In genomic region chr4:2961411-2962098, GRCh38 we compare ENCODE assay signal across 8 cellular contexts. TPM values are rescaled to one million over a fixed set of nuclear protein-coding genes. Genes with fewer than 3 reads are reported as not detected.
DNase-seq lines count a peak whose midpoint lies in the region; ATAC-seq and TF ChIP-seq lines count a peak whose summit lies in the region.

No MANE protein-coding gene starts in this region.

- in situ Hi-C loops in ACHN (cut with HindIII; ENCODE audit: low pct_ligation_motif_present, low pct_unique_long_range_greater_than_20kb, low sequenced_read_pairs): no loop called here

- no peaks in the 10 kb centered on the region for H3K27me3 ChIP-seq in CD4-positive, alpha-beta T cell (ENCODE audit: control insufficient read depth, insufficient read depth, low read length)

- H3K36me3 Mint-ChIP-seq in CD4-positive, alpha-beta T cell (ENCODE audit: low read depth): peaks cover 41% of the 10 kb centered on the region
- H3K36me3 Mint-ChIP-seq in activated naive CD8-positive, alpha-beta T cell treated with anti-CD3 and anti-CD28 coated beads, Interleukin-2, amount 10 ng/mL, durations not matched to agents 7 days and 5 days: peaks cover 12% of the 10 kb centered on the region

- H3K4me1 ChIP-seq in mesodermal cell (ENCODE audit: control insufficient read depth, insufficient read depth, low read length, poor library complexity, severe bottlenecking): peaks cover 6% of the 10 kb centered on the region

- H3K4me3 ChIP-seq in LNCaP clone FGC (ENCODE audit: low read depth, low read length): peak overlapping the region; percentile 96
- peak overlapping the region; percentile 70 for H3K4me3 ChIP-seq in mesodermal cell (ENCODE audit: extremely low read depth, insufficient read depth, low read length, poor library complexity, severe bottlenecking)

- H3K27me3 Mint-ChIP-seq in CD4-positive, alpha-beta T cell: no peaks in the 10 kb centered on the region
- H3K27me3 Mint-ChIP-seq in activated naive CD8-positive, alpha-beta T cell treated with anti-CD3 and anti-CD28 coated beads, Interleukin-2, amount 10 ng/mL, durations not matched to agents 7 days and 5 days: peaks cover 3% of the 10 kb centered on the region

- WGBS in mesodermal cell (ENCODE audit: insufficient coverage in 2 of 2), 2 experiments: 76 to 77% methylated on average over 11 to 13 of the region's 15 CpGs

- intact Hi-C loops in CD4-positive, alpha-beta T cell (cut with DNase I, micrococcal nuclease): loop anchor here (2.0 to 10.0 kb wide), 10 partner anchors 25 to 954 kb away; partner anchors contain the start of genes TNIP2 (in 2 of the 2), FAM193A (in 1 of the 2), HAUS3 (in 1 of the 2) and HTT (in 1 of the 2)

- DNase-seq in CD4-positive, alpha-beta T cell: no peak
- no peak for DNase-seq in LNCaP clone FGC (ENCODE audit: low read depth)
- DNase-seq in activated naive CD8-positive, alpha-beta T cell treated with anti-CD3 and anti-CD28 coated beads, Interleukin-2, amount 10 ng/mL, durations not matched to agents 7 days and 5 days: peak; percentile 55
- no peak for DNase-seq in ACHN
- DNase-seq in GDM1 (lab: John Stamatoyannopoulos, UW): no peak

- CTCF ChIA-PET in CD4-positive, alpha-beta T cell (lab: Charles Lee): interaction anchor here (2.0 kb wide), 1 partner anchor 198 kb away, joined by 7 read pairs; no protein-coding TSS in a partner anchor

- ATAC-seq in CD4-positive, alpha-beta T cell (ENCODE audit: poor library complexity): peak; percentile 1
- ATAC-seq in activated naive CD8-positive, alpha-beta T cell treated with anti-CD3 and anti-CD28 coated beads, Interleukin-2, amount 10 ng/mL, durations not matched to agents 7 days and 5 days (ENCODE audit: low read depth): peak; percentile 2
- ATAC-seq in GM21528 (IDR thresholded peaks at IDR 0.05; ENCODE audit: low FRiP score, unreplicated experiment): no peak
- no peak for ATAC-seq in HG03460 (IDR thresholded peaks at IDR 0.05; ENCODE audit: unreplicated experiment)

- H3K9me3 ChIP-seq in CD4-positive, alpha-beta T cell (ENCODE audit: control insufficient read depth, low read length): no peaks in the 10 kb centered on the region
- H3K9me3 ChIP-seq in mesodermal cell (ENCODE audit: control insufficient read depth, low read length): no peaks in the 10 kb centered on the region

- peak overlapping the region; percentile 86 for H3K4me3 Mint-ChIP-seq in CD4-positive, alpha-beta T cell
- H3K4me3 Mint-ChIP-seq in activated naive CD8-positive, alpha-beta T cell treated with anti-CD3 and anti-CD28 coated beads, Interleukin-2, amount 10 ng/mL, durations not matched to agents 7 days and 5 days: peak overlapping the region; percentile 87

- H3K27ac Mint-ChIP-seq in CD4-positive, alpha-beta T cell: peak overlapping the region; percentile 84
- peak overlapping the region; percentile 79 for H3K27ac Mint-ChIP-seq in activated naive CD8-positive, alpha-beta T cell treated with anti-CD3 and anti-CD28 coated beads, Interleukin-2, amount 10 ng/mL, durations not matched to agents 7 days and 5 days

- peak overlapping the region; percentile 36 for H3K27ac ChIP-seq in CD4-positive, alpha-beta T cell (ENCODE audit: low read depth, low read length)
- peak overlapping the region; percentile 39 for H3K27ac ChIP-seq in mesodermal cell (ENCODE audit: low read depth, low read length, severe bottlenecking)

- POLR2A ChIA-PET in CD4-positive, alpha-beta T cell (lab: Charles Lee): interaction anchor here (0.5 to 3.6 kb wide), 6 partner anchors 8 to 1105 kb away, joined by 3 to 51 read pairs (median 3); partner anchors contain the start of genes LETM1 and TNIP2
- POLR2A ChIA-PET in activated naive CD8-positive, alpha-beta T cell treated with anti-CD3 and anti-CD28 coated beads, Interleukin-2, amount 10 ng/mL, durations not matched to agents 7 days and 5 days (lab: Charles Lee): interaction anchor here (0.6 to 3.1 kb wide), 5 partner anchors 18 to 109 kb away, joined by 4 to 10 read pairs (median 6); no protein-coding TSS in a partner anchor

- peaks cover 54% of the 10 kb centered on the region for H3K4me1 Mint-ChIP-seq in CD4-positive, alpha-beta T cell (ENCODE audit: low read depth)
- peaks cover 37% of the 10 kb centered on the region for H3K4me1 Mint-ChIP-seq in activated naive CD8-positive, alpha-beta T cell treated with anti-CD3 and anti-CD28 coated beads, Interleukin-2, amount 10 ng/mL, durations not matched to agents 7 days and 5 days

- peaks cover 33% of the 10 kb centered on the region for H3K36me3 ChIP-seq in mesodermal cell (ENCODE audit: control insufficient read depth, insufficient read depth, low read length)

- H3K9me3 Mint-ChIP-seq in CD4-positive, alpha-beta T cell: no peaks in the 10 kb centered on the region
- H3K9me3 Mint-ChIP-seq in activated naive CD8-positive, alpha-beta T cell treated with anti-CD3 and anti-CD28 coated beads, Interleukin-2, amount 10 ng/mL, durations not matched to agents 7 days and 5 days: no peaks in the 10 kb centered on the region

- no peak for TF ChIP-seq CTCF in CD4-positive, alpha-beta T cell (IDR thresholded peaks at IDR 0.05)
- TF ChIP-seq CTCF in LNCaP clone FGC (IDR thresholded peaks at IDR 0.05; ENCODE audit: control insufficient read depth, extremely low read depth, insufficient read depth): no peak

RNA-seq across cellular contexts. Expression of gene NOP14, which starts 1.7 kb away (rescaled TPM):
- 10 to 100 TPM; 21.8 TPM for total RNA-seq in CD4-positive, alpha-beta T cell
- total RNA-seq in activated naive CD8-positive, alpha-beta T cell treated with anti-CD3 and anti-CD28 coated beads, Interleukin-2, amount 10 ng/mL, durations not matched to agents 7 days and 5 days: 10 to 100 TPM; 36.8 to 40.3 TPM
- 21.0 TPM for polyA plus RNA-seq in mesodermal cell (2013, experiment 1 of 2)
- 20.6 TPM for polyA plus RNA-seq in mesodermal cell (2013, experiment 2 of 2)

RNA-seq across cellular contexts. Expression of gene GRK4, which starts 1.8 kb away (rescaled TPM):
- total RNA-seq in CD4-positive, alpha-beta T cell: 1 to 10 TPM; 1.2 to 1.8 TPM
- total RNA-seq in activated naive CD8-positive, alpha-beta T cell treated with anti-CD3 and anti-CD28 coated beads, Interleukin-2, amount 10 ng/mL, durations not matched to agents 7 days and 5 days: 1 to 10 TPM; 2.4 to 3.4 TPM
- polyA plus RNA-seq in mesodermal cell (2013, experiment 1 of 2): 4.3 TPM
- polyA plus RNA-seq in mesodermal cell (2013, experiment 2 of 2): 4.2 TPM

Comparison
In these comparisons a context has a peak if more than half of its experiments do, and no peak if none do; other contexts are left out.
1. ATAC-seq: peak in CD4-positive, alpha-beta T cell (single experiment) and activated naive CD8-positive, alpha-beta T cell treated with anti-CD3 and anti-CD28 coated beads, Interleukin-2, amount 10 ng/mL, durations not matched to agents 7 days and 5 days (single experiment); none in GM21528 (single experiment) and HG03460 (single experiment).